In the genomic region with DNA sequence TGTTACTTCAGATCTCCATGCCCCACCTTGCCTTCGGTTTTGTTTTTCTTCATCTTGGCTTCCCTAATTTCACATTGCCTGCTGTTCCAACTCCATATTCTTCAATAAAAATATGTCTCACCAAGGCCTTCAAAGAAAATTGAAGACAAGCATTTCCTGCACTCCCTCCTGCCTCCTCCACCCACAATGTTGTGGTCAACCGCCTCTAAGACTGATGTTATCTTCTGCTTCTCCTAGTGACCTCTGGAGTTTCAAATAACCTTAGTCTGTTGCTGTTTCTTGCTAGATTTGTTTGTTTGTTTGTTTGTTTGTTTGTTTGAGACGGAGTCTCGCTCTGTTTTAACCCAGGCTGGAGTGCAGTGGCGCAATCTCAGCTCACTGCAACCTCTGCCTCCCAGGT, we compare ENCODE assay signal across 18 cellular contexts. TPM values are rescaled to one million over a fixed set of nuclear protein-coding genes. Genes with fewer than 3 reads are reported as not detected.
DNase-seq lines count a peak whose midpoint lies in the region; TF ChIP-seq lines count a peak whose summit lies in the region.
"Had no signal": no experiment of that assay in that cellular context is flagged by ENCODE, and none has a peak within 500 bp of the region (broad histone marks: within the 10 kb centered on the region; RNA-seq: fewer than 3 reads in every experiment).

No MANE protein-coding gene starts in this region.

- H3K36me3 Mint-ChIP-seq in dendritic cell treated with granulocyte-macrophage colony-stimulating factor and Interleukin-4, amounts not matched to agents 40 ng/mL and 50 ng/mL, for 4 days (ENCODE audit: low read depth): peaks cover 38% of the 10 kb centered on the region

- H3K27me3 ChIP-seq in BLaER1 (no peaks in the 10 kb centered on the region), sigmoid colon (no peaks in the 10 kb centered on the region)

- peaks cover 65% of the 10 kb centered on the region for H4K20me1 ChIP-seq in BLaER1

- no peak overlapping the region for H3K27ac ChIP-seq in BLaER1
- no peak overlapping the region for H3K27ac ChIP-seq in sigmoid colon

- H3K4me2 ChIP-seq in BLaER1: peak overlapping the region; percentile 36

- H3K9ac ChIP-seq in BLaER1: no peak overlapping the region

- peak; percentile 59 for DNase-seq in GF-D8 (lab: John Stamatoyannopoulos, UW)
- DNase-seq in OCI-M1 (lab: John Stamatoyannopoulos, UW): peak; percentile 89
- no peak for DNase-seq in sigmoid colon
- no peak for DNase-seq in NCI-H446 treated with DMSO at 0.1 percent for 48 hours (lab: John Stamatoyannopoulos, UW)
- DNase-seq in SK-N-DZ (ENCODE audit: low spot score): no peak
- DNase-seq in stimulated activated naive CD4-positive, alpha-beta T cell treated with Interleukin-2 at 50 U/mL for 16 hours (lab: John Stamatoyannopoulos, UW): no peak
- DNase-seq: activated CD4-positive, alpha-beta T cell treated with anti-CD3 and anti-CD28 coated beads for 36 hours; activated T-cell treated with anti-CD3 and anti-CD28 coated beads, Interleukin-2, amount 50 U/mL, for 48 hours; amniotic stem cell; cerebellar nuclear complex; foreskin melanocyte; naive thymus-derived CD4-positive, alpha-beta T cell; NCI-H187 treated with DMSO at 0.1 percent for 48 hours; NCI-H510A; SW 1271 had no signal

- WGBS in sigmoid colon, 2 donors: 78 to 90% methylated on average over 5 of the region's 5 CpGs

- peak overlapping the region; percentile 93 for H3K27ac Mint-ChIP-seq in dendritic cell treated with granulocyte-macrophage colony-stimulating factor and Interleukin-4, amounts not matched to agents 40 ng/mL and 50 ng/mL, for 4 days
- H3K27ac Mint-ChIP-seq: activated CD4-positive, alpha-beta T cell treated with anti-CD3 and anti-CD28 coated beads for 36 hours had no signal

- peaks cover 37% of the 10 kb centered on the region for H3K4me1 ChIP-seq in BLaER1
- H3K4me1 ChIP-seq in sigmoid colon: peaks cover 0 to 22% (median 18%) of the 10 kb centered on the region in 4 donors

- no peak overlapping the region for H3K4me3 ChIP-seq in BLaER1
- H3K4me3 ChIP-seq in sigmoid colon: no peak overlapping the region
- H3K4me3 ChIP-seq: lung had no signal

- H3K36me3 ChIP-seq in BLaER1 (peaks cover 19% of the 10 kb centered on the region), sigmoid colon (peaks cover 0 to 25% (median 7%) of the 10 kb centered on the region in 4 donors)

- no peak for TF ChIP-seq POLR2A in sigmoid colon (IDR thresholded peaks at IDR 0.05)

- TF ChIP-seq CTCF in sigmoid colon (IDR thresholded peaks at IDR 0.05): no peak

- H3K9me3 ChIP-seq in BLaER1: no peaks in the 10 kb centered on the region
- H3K9me3 ChIP-seq in sigmoid colon: no peaks in the 10 kb centered on the region

- H3K4me3 Mint-ChIP-seq in dendritic cell treated with granulocyte-macrophage colony-stimulating factor and Interleukin-4, amounts not matched to agents 40 ng/mL and 50 ng/mL, for 4 days: peak overlapping the region; percentile 31
- H3K4me3 Mint-ChIP-seq: activated CD4-positive, alpha-beta T cell treated with anti-CD3 and anti-CD28 coated beads for 36 hours; naive thymus-derived CD4-positive, alpha-beta T cell had no signal

- intact Hi-C loops in dendritic cell treated with granulocyte-macrophage colony-stimulating factor and Interleukin-4, amounts not matched to agents 40 ng/mL and 50 ng/mL, for 4 days (cut with micrococcal nuclease): loop anchor here (1.0 to 10.0 kb wide), 2 partner anchors 16 to 82 kb away; a partner anchor contains a TSS
- intact Hi-C loops in sigmoid colon (cut with DNase I): no loop called here

- no peaks in the 10 kb centered on the region for H3K27me3 Mint-ChIP-seq in dendritic cell treated with granulocyte-macrophage colony-stimulating factor and Interleukin-4, amounts not matched to agents 40 ng/mL and 50 ng/mL, for 4 days
- H3K27me3 Mint-ChIP-seq: activated CD4-positive, alpha-beta T cell treated with anti-CD3 and anti-CD28 coated beads for 36 hours; naive thymus-derived CD4-positive, alpha-beta T cell had no signal

- peaks cover 90% of the 10 kb centered on the region for H3K4me1 Mint-ChIP-seq in dendritic cell treated with granulocyte-macrophage colony-stimulating factor and Interleukin-4, amounts not matched to agents 40 ng/mL and 50 ng/mL, for 4 days (ENCODE audit: low read depth)

- no peak for TF ChIP-seq EP300 in sigmoid colon (IDR thresholded peaks at IDR 0.05)

- no peaks in the 10 kb centered on the region for H3K9me3 Mint-ChIP-seq in dendritic cell treated with granulocyte-macrophage colony-stimulating factor and Interleukin-4, amounts not matched to agents 40 ng/mL and 50 ng/mL, for 4 days

RNA-seq across cellular contexts. Expression of a gene that starts 14.6 kb away (rescaled TPM):
- 100 to 1,000 TPM; 164 to 270 (median 230) TPM for total RNA-seq in sigmoid colon
- 100 to 1,000 TPM in 2 of 3 donors, 10 to 100 TPM in 1; 48.0 to 121 (median 118) TPM for polyA plus RNA-seq in sigmoid colon
- polyA plus RNA-seq in SK-N-DZ (2014; cell fraction: cytosol; rRNA removed): 345 and 371 TPM in 2 replicates
- 170 and 172 TPM in 2 replicates for polyA plus RNA-seq in SK-N-DZ (2014; cell fraction: nucleus; rRNA removed)

RNA-seq across cellular contexts. Expression of a gene that starts 14.9 kb away (rescaled TPM):
- 10 to 100 TPM in 3 of 4 donors, 1 to 10 TPM in 1; 8.9 to 12.8 (median 11.5) TPM for total RNA-seq in sigmoid colon
- 10 to 100 TPM in 1 of 3 donors, 1 to 10 TPM in 2; 7.9 to 16.7 (median 8.4) TPM for polyA plus RNA-seq in sigmoid colon
- polyA plus RNA-seq in SK-N-DZ (2014; cell fraction: cytosol; rRNA removed): 8.7 and 9.2 TPM in 2 replicates
- polyA plus RNA-seq in SK-N-DZ (2014; cell fraction: nucleus; rRNA removed): 6.7 and 8.8 TPM in 2 replicates

RNA-seq across cellular contexts. Expression of a gene that starts 26.9 kb away (rescaled TPM):
- total RNA-seq in sigmoid colon: under 1 TPM in 2 of 4 donors, not detected in 2; 0.14 to 0.36 TPM
- under 1 TPM in 1 of 3 donors, not detected in 2; 0.06 TPM for polyA plus RNA-seq in sigmoid colon
- polyA plus RNA-seq in SK-N-DZ (2014; cell fraction: cytosol; rRNA removed): not detected in 2 replicates
- polyA plus RNA-seq in SK-N-DZ (2014; cell fraction: nucleus; rRNA removed): not detected in 2 replicates
- polyA plus RNA-seq: naive thymus-derived CD4-positive, alpha-beta T cell had no signal

RNA-seq across cellular contexts. Expression of a gene that starts 50.0 kb away (rescaled TPM):
- 1 to 10 TPM; 3.5 to 8.6 (median 5.0) TPM for total RNA-seq in sigmoid colon
- 1 to 10 TPM in 2 of 3 donors, under 1 TPM in 1; 0.69 to 2.0 (median 1.8) TPM for polyA plus RNA-seq in sigmoid colon
- 0.74 and 1.4 TPM in 2 replicates for polyA plus RNA-seq in SK-N-DZ (2014; cell fraction: cytosol; rRNA removed)
- polyA plus RNA-seq in SK-N-DZ (2014; cell fraction: nucleus; rRNA removed): 0.31 and 0.55 TPM in 2 replicates

Comparison
In these comparisons a context has a peak if more than half of its experiments do, and no peak if none do; other contexts are left out.
1. DNase-seq: peak in GF-D8 (single experiment) and OCI-M1 (single experiment); none in sigmoid colon (single experiment), NCI-H446 treated with DMSO at 0.1 percent for 48 hours (single experiment), SK-N-DZ (single experiment) and stimulated activated naive CD4-positive, alpha-beta T cell treated with Interleukin-2 at 50 U/mL for 16 hours (single experiment).